Comparison of ENCODE assay signal across 8 cellular contexts in genomic region chr5:95554647-95555548, GRCh38. TPM values are rescaled to one million over a fixed set of nuclear protein-coding genes. Genes with fewer than 3 reads are reported as not detected.
DNase-seq lines count a peak whose midpoint lies in the region; ATAC-seq, FAIRE-seq and TF ChIP-seq lines count a peak whose summit lies in the region.

Gene ARSK, plus strand, starts transcription at chr5:95555101. Its CDS starts 178 bp downstream, at chr5:95555279.
Gene SKIC3, minus strand, starts transcription at chr5:95554977. Its CDS starts 7,827 bp downstream, at chr5:95547150.

- 0% methylated on average over 62 to 63 of the region's 63 CpGs for WGBS in pancreas, 2 donors
- 0 to 1% methylated on average over 45 to 63 of the region's 63 CpGs for WGBS in tibial nerve, 2 donors

- H3K27ac ChIP-seq in pancreas, result peak within 1 kb of the TSS; percentile 67 to 87 (median 82)
- H3K27ac ChIP-seq in tibial nerve, result peak within 1 kb of the TSS; percentile 32 to 93 (median 86)

- H3K36me3 ChIP-seq in pancreas (no peaks in the 10 kb centered on the region), tibial nerve (peaks cover 0 to 7% (median 0%) of the 10 kb centered on the region in 3 donors)

- peaks cover 0 to 13% (median 12%) of the 10 kb centered on the region in 3 donors for H3K4me1 ChIP-seq in pancreas
- H3K4me1 ChIP-seq in tibial nerve, result peaks cover 0 to 43% (median 17%) of the 10 kb centered on the region in 4 donors

- FAIRE-seq in pancreas (lab: Jason Lieb, UNC), result peak; percentile 88

- no peaks in the 10 kb centered on the region for H3K27me3 ChIP-seq in pancreas
- H3K27me3 ChIP-seq in tibial nerve, result no peaks in the 10 kb centered on the region

- peak within 1 kb of the TSS; percentile 90 for H3K4me3 ChIP-seq in GM12864 (ENCODE audit: low read depth, low read length)
- peak within 1 kb of the TSS; percentile 63 to 85 (median 74) for H3K4me3 ChIP-seq in pancreas
- peak within 1 kb of the TSS; percentile 55 to 88 (median 76) for H3K4me3 ChIP-seq in tibial nerve

- H3K9me3 ChIP-seq in pancreas, result no peaks in the 10 kb centered on the region
- H3K9me3 ChIP-seq in tibial nerve, result no peaks in the 10 kb centered on the region

- peak; percentile 85 to 98 for TF ChIP-seq EP300 in tibial nerve (IDR thresholded peaks at IDR 0.05)

- intact Hi-C loops in Right ventricle myocardium superior (cut with DNase I) (no loop called here), pancreas (cut with DNase I) (no loop called here)

- TF ChIP-seq CTCF in GM12864 (IDR thresholded peaks at IDR 0.05; ENCODE audit: low read depth, low read length, missing control alignments), result peak; percentile 12
- TF ChIP-seq CTCF in pancreas (IDR thresholded peaks at IDR 0.05), result no peak
- peak; percentile 14 to 65 (median 42) for TF ChIP-seq CTCF in tibial nerve (IDR thresholded peaks at IDR 0.05)

- peak; percentile 91 for TF ChIP-seq POLR2A in tibial nerve (IDR thresholded peaks at IDR 0.05)

- ATAC-seq in HG02642 (IDR thresholded peaks at IDR 0.05; ENCODE audit: poor library complexity, unreplicated experiment) (peak; percentile 91), Right ventricle myocardium superior (ENCODE audit: poor library complexity) (peak; percentile 97), pancreas (peak; percentile 91 to 96 (median 92))

- DNase-seq in GM12864 (ENCODE audit: low read depth) (peak; percentile 99), NCI-H1105 (lab: John Stamatoyannopoulos, UW) (peak; percentile 87), SKM-1 treated with dmso at 0.1 percent for 144 hours (lab: John Stamatoyannopoulos, UW; ENCODE audit: unreplicated experiment) (peak; percentile 97), Right ventricle myocardium superior (peak; percentile 96), pancreas (peak; percentile 90 to 98 (median 94)), tibial nerve (ENCODE audit: low spot score in 2 of 2) (peak; percentile 90 to 94)
- peak; percentile 69 for DNase-seq in activated naive CD8-positive, alpha-beta T cell treated with anti-CD3 and anti-CD28 coated beads, Interleukin-2, amount 50 U/mL, for 16 hours (ENCODE audit: low read depth, low spot score)

RNA-seq across cellular contexts. Expression of gene ARSK, which starts in this region (rescaled TPM):
- total RNA-seq in Right ventricle myocardium superior, result 4.1 TPM
- total RNA-seq in pancreas, result 1 to 10 TPM; 1.3 to 3.9 (median 3.2) TPM
- 1 to 10 TPM; 2.2 to 3.9 TPM for polyA plus RNA-seq in pancreas
- total RNA-seq in tibial nerve, result 10 to 100 TPM; 11.0 to 19.9 (median 13.7) TPM

RNA-seq across cellular contexts. Expression of gene SKIC3, which starts in this region (rescaled TPM):
- total RNA-seq in Right ventricle myocardium superior (57.6 TPM), pancreas (10 to 100 TPM; 30.9 to 47.4 (median 44.4) TPM), tibial nerve (10 to 100 TPM; 52.8 to 83.3 (median 75.0) TPM)
- 10 to 100 TPM in 1 of 2 donors, 1 to 10 TPM in 1; 9.7 to 22.1 TPM for polyA plus RNA-seq in pancreas

Comparison
In these comparisons a context has a peak if more than half of its experiments do, and no peak if none do; other contexts are left out.
1. Peak in every context shown above with its lines: DNase-seq, ATAC-seq, H3K4me3 ChIP-seq and H3K27ac ChIP-seq.
2. CTCF ChIP-seq: peak in GM12864 (single experiment) and tibial nerve (5 of 5); none in pancreas (0 of 4).